8 cellular contexts compared by ENCODE assay signal in the genomic region with DNA sequence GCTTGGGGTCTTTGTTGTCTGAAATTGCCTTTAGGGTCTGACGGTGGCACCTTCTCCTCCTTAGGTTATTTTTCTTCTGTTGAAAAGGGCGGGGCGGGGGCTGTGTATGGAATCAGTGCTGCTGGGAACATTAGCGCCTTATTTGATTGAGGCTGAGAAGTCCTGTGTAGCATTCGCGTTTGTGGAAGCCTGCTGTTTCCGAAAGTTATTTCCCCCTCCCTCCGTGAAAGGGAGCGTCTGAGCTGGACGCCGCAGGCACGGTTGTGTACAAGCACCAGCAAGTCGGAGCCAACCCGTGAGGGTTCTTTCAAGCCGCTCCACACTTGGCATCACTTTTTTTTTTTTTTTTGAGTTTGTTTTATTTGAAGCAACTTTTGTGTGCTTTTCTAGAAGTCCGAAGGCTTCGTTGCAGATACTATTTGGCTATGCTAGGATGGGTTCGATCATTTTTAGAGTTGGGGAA. TPM values are rescaled to one million over a fixed set of nuclear protein-coding genes. Genes with fewer than 3 reads are reported as not detected.
DNase-seq lines count a peak whose midpoint lies in the region; ATAC-seq and TF ChIP-seq lines count a peak whose summit lies in the region.

No MANE protein-coding gene starts in this region.

- peak; percentile 60 for DNase-seq in Right ventricle myocardium superior
- DNase-seq in cardiac septum (ENCODE audit: low spot score), result no peak
- peak; percentile 77 for DNase-seq in RPMI7951 (ENCODE audit: low read depth)
- DNase-seq in activated naive CD4-positive, alpha-beta T cell (lab: John Stamatoyannopoulos, UW), result peak in 3 of 4 experiments; percentile 20 to 33 (median 32)
- DNase-seq in middle frontal gyrus (ENCODE audit: extremely low spot score, low spot score), result no peak

- H3K79me2 ChIP-seq in parathyroid adenoma, result peaks cover 22% of the 10 kb centered on the region

- TF ChIP-seq EP300 in gastroesophageal sphincter (IDR thresholded peaks at IDR 0.05), result no peak

- no peaks in the 10 kb centered on the region for H3K36me3 ChIP-seq in gastroesophageal sphincter
- H3K36me3 ChIP-seq in parathyroid adenoma (ENCODE audit: control insufficient read depth, insufficient read depth, low read length), result no peaks in the 10 kb centered on the region

- H3K4me1 ChIP-seq in gastroesophageal sphincter (peaks cover 0 to 30% (median 5%) of the 10 kb centered on the region in 3 donors), parathyroid adenoma (peaks cover 3% of the 10 kb centered on the region)

- H3K4me2 ChIP-seq in parathyroid adenoma (ENCODE audit: low read length), result peak overlapping the region; percentile 79

- H3K27me3 ChIP-seq in gastroesophageal sphincter (no peaks in the 10 kb centered on the region), parathyroid adenoma (ENCODE audit: control insufficient read depth, insufficient read depth, low read length) (no peaks in the 10 kb centered on the region)

- no peak for TF ChIP-seq POLR2A in gastroesophageal sphincter (IDR thresholded peaks at IDR 0.05)

- H3K9me3 ChIP-seq in gastroesophageal sphincter (no peaks in the 10 kb centered on the region), parathyroid adenoma (ENCODE audit: control insufficient read depth, low read length) (no peaks in the 10 kb centered on the region)

- 0% methylated on average over 11 to 18 of the region's 18 CpGs for WGBS in gastroesophageal sphincter (ENCODE audit: low coverage in 1 of 2), 2 donors

- no peak for TF ChIP-seq CTCF in gastroesophageal sphincter (IDR thresholded peaks at IDR 0.05)
- no peak for TF ChIP-seq CTCF in parathyroid adenoma (IDR thresholded peaks at IDR 0.05)

- H2AFZ ChIP-seq in parathyroid adenoma, result peak overlapping the region; percentile 96

- peak overlapping the region; percentile 83 to 98 (median 94) for H3K27ac ChIP-seq in gastroesophageal sphincter
- peak overlapping the region; percentile 34 for H3K27ac ChIP-seq in parathyroid adenoma

- intact Hi-C loops in Right ventricle myocardium superior (cut with DNase I) (loop anchor here (10.0 kb wide), 1 partner anchor 101 kb away; no protein-coding TSS in a partner anchor), cardiac septum (cut with DNase I) (loop anchor here (1.0 to 10.0 kb wide), 3 partner anchors 21 to 131 kb away; no protein-coding TSS in a partner anchor)

- ATAC-seq in Right ventricle myocardium superior (ENCODE audit: poor library complexity) (peak; percentile 46), HG03439 (IDR thresholded peaks at IDR 0.05; ENCODE audit: unreplicated experiment) (peak; percentile 22), gastroesophageal sphincter (peak; percentile 48)

- H3K4me3 ChIP-seq in gastroesophageal sphincter, result peak overlapping the region; percentile 91
- peak overlapping the region; percentile 57 for H3K4me3 ChIP-seq in parathyroid adenoma (ENCODE audit: low read depth, low read length)

- H3K9ac ChIP-seq in parathyroid adenoma, result no peak overlapping the region

RNA-seq across cellular contexts. Expression of a gene that starts 1.1 kb away (rescaled TPM):
- total RNA-seq in Right ventricle myocardium superior (193 TPM), cardiac septum (61.4 TPM), gastroesophageal sphincter (100 to 1,000 TPM in 3 of 4 donors, 10 to 100 TPM in 1; 65.8 to 174 (median 126) TPM)
- total RNA-seq in RPMI7951 (2014; rRNA removed; shearing (Covaris generic)), result 22.2 and 24.2 TPM in 2 replicates

Comparison
In these comparisons a context has a peak if more than half of its experiments do, and no peak if none do; other contexts are left out.
1. DNase-seq: peak in Right ventricle myocardium superior (single experiment), RPMI7951 (single experiment) and activated naive CD4-positive, alpha-beta T cell (3 of 4); none in cardiac septum (single experiment) and middle frontal gyrus (single experiment).
2. Peak in every context shown above with its lines, with median percentiles within 50 percentile points of each other: ATAC-seq.